ENCODE assay signal across 14 cellular contexts in genomic region chr6:1191141-1191630, GRCh38.
DNase-seq lines count a peak whose midpoint lies in the region; ATAC-seq, FAIRE-seq and TF ChIP-seq lines count a peak whose summit lies in the region.
"Had no signal": no experiment of that assay in that cellular context is flagged by ENCODE, and none has a peak within 500 bp of the region (broad histone marks: within the 10 kb centered on the region; RNA-seq: fewer than 3 reads in every experiment).

No MANE protein-coding gene starts in this region.

- H3K9ac ChIP-seq in fibroblast of lung (ENCODE audit: insufficient read depth, low read length): no peak overlapping the region

- no peak for TF ChIP-seq POLR2A in adrenal gland (IDR thresholded peaks at IDR 0.05)

- FAIRE-seq in D721Med (lab: Jason Lieb, UNC): peak; percentile 93
- FAIRE-seq: H1 had no signal

- H3K27ac ChIP-seq in WERI-Rb-1 (peak overlapping the region; percentile 87), fibroblast of lung (ENCODE audit: insufficient read depth, low read length) (peak overlapping the region; percentile 58), adrenal gland (no peak overlapping the region), upper lobe of right lung (no peak overlapping the region)

- 78 to 91% (median 89%) methylated on average over 11 of the region's 11 CpGs for WGBS in adrenal gland, 4 donors

- no peak overlapping the region for H2AFZ ChIP-seq in fibroblast of lung (ENCODE audit: low read length)

- TF ChIP-seq CTCF in D721Med (IDR thresholded peaks at IDR 0.05; ENCODE audit: insufficient read depth, missing control alignments) (no peak), WERI-Rb-1 (IDR thresholded peaks at IDR 0.05; ENCODE audit: low read depth, low read length) (no peak), fibroblast of lung (conservative IDR thresholded peaks at IDR 0.05 in 1 of 2, IDR thresholded peaks at IDR 0.05 in 1 of 2; ENCODE audit: low read depth in 1 of 2, low read length in 2 of 2) (no peak), adrenal gland (IDR thresholded peaks at IDR 0.05) (no peak), upper lobe of right lung (IDR thresholded peaks at IDR 0.05) (no peak)

- no peak overlapping the region for H3K4me2 ChIP-seq in fibroblast of lung (ENCODE audit: extremely low read depth, insufficient read depth, low read length)

- H3K4me1 ChIP-seq in fibroblast of lung (ENCODE audit: control insufficient read depth, extremely low read depth, insufficient read depth, low read length): peaks cover 6% of the 10 kb centered on the region
- H3K4me1 ChIP-seq in adrenal gland (replicated peaks in 1 of 2): no peaks in the 10 kb centered on the region
- no peaks in the 10 kb centered on the region for H3K4me1 ChIP-seq in upper lobe of right lung
- H3K4me1 ChIP-seq: BE2C, HAP-1 had no signal

- H3K36me3 ChIP-seq in WERI-Rb-1: no peaks in the 10 kb centered on the region
- no peaks in the 10 kb centered on the region for H3K36me3 ChIP-seq in fibroblast of lung (ENCODE audit: control insufficient read depth, insufficient read depth, low read length)
- no peaks in the 10 kb centered on the region for H3K36me3 ChIP-seq in adrenal gland (replicated peaks in 1 of 2)
- no peaks in the 10 kb centered on the region for H3K36me3 ChIP-seq in upper lobe of right lung
- H3K36me3 ChIP-seq: BE2C, HAP-1 had no signal

- H3K4me3 ChIP-seq in WERI-Rb-1 (ENCODE audit: low read depth, low read length) (peak overlapping the region; percentile 17), fibroblast of lung (replicated peaks in 1 of 4; ENCODE audit: control extremely low read depth in 1 of 4, insufficient read depth in 1 of 4, low read depth in 3 of 4, low read length in 4 of 4) (no peak overlapping the region), adrenal gland (no peak overlapping the region), upper lobe of right lung (no peak overlapping the region)
- H3K4me3 ChIP-seq: HAP-1 had no signal

- H3K79me2 ChIP-seq in fibroblast of lung (ENCODE audit: control insufficient read depth, insufficient read depth, low read length): no peaks in the 10 kb centered on the region

- H3K27me3 ChIP-seq in WERI-Rb-1 (ENCODE audit: insufficient read depth, low read depth, severe bottlenecking) (no peaks in the 10 kb centered on the region), fibroblast of lung (ENCODE audit: control insufficient read depth, insufficient read depth, low read length) (no peaks in the 10 kb centered on the region), adrenal gland (no peaks in the 10 kb centered on the region), upper lobe of right lung (no peaks in the 10 kb centered on the region)
- H3K27me3 ChIP-seq: BE2C had no signal

- intact Hi-C loops in adrenal gland (cut with DNase I): no loop called here
- intact Hi-C loops in upper lobe of right lung (cut with DNase I): no loop called here

- peaks cover 6% of the 10 kb centered on the region for H3K9me3 ChIP-seq in WERI-Rb-1 (ENCODE audit: severe bottlenecking)
- no peaks in the 10 kb centered on the region for H3K9me3 ChIP-seq in fibroblast of lung (ENCODE audit: control insufficient read depth, insufficient read depth, low read depth, low read length)
- no peaks in the 10 kb centered on the region for H3K9me3 ChIP-seq in adrenal gland (replicated peaks in 1 of 3)
- no peaks in the 10 kb centered on the region for H3K9me3 ChIP-seq in upper lobe of right lung
- H3K9me3 ChIP-seq: BE2C, HAP-1 had no signal

- DNase-seq in D721Med (ENCODE audit: insufficient read length, low spot score): peak; percentile 41
- DNase-seq in NCI-H524 treated with DMSO at 0.1 percent for 48 hours (lab: John Stamatoyannopoulos, UW): peak; percentile 95
- DNase-seq in WERI-Rb-1: peak; percentile 91
- no peak for DNase-seq in fibroblast of lung (ENCODE audit: low read depth in 2 of 2)
- DNase-seq in adrenal gland: no peak
- no peak for DNase-seq in NCI-H1694 treated with DMSO at 0.1 percent for 48 hours (lab: John Stamatoyannopoulos, UW)
- no peak for DNase-seq in upper lobe of right lung
- DNase-seq in AG08395 (ENCODE audit: low spot score): no peak
- DNase-seq: BE2C; CD8-positive, alpha-beta T cell; COR-L47; GF-D8 had no signal

- ATAC-seq in upper lobe of right lung: no peak
- ATAC-seq: CD8-positive, alpha-beta T cell had no signal

- no peaks in the 10 kb centered on the region for H4K20me1 ChIP-seq in fibroblast of lung (ENCODE audit: control insufficient read depth, extremely low read depth, insufficient read depth, low read length)

Comparison
In these comparisons a context has a peak if more than half of its experiments do, and no peak if none do; other contexts are left out.
1. DNase-seq: peak in D721Med (single experiment), NCI-H524 treated with DMSO at 0.1 percent for 48 hours (single experiment) and WERI-Rb-1 (single experiment); none in fibroblast of lung (0 of 2), adrenal gland (0 of 7), NCI-H1694 treated with DMSO at 0.1 percent for 48 hours (single experiment), upper lobe of right lung (single experiment) and AG08395 (single experiment).
2. H3K27ac ChIP-seq: peak in WERI-Rb-1 (single experiment) and fibroblast of lung (single experiment); none in adrenal gland (0 of 5) and upper lobe of right lung (single experiment).